In genomic region chr14:35400707-35401421, GRCh38 we compare ENCODE assay signal across 8 cellular contexts. TPM values are rescaled to one million over a fixed set of nuclear protein-coding genes. Genes with fewer than 3 reads are reported as not detected.
A peak's percentile ranks its signal among the peaks of the same experiment; 100 is the strongest.
DNase-seq lines count a peak whose midpoint lies in the region; ATAC-seq, FAIRE-seq and TF ChIP-seq lines count a peak whose summit lies in the region.

No MANE protein-coding gene starts in this region.

- 85% methylated on average over 10 of the region's 10 CpGs; no CpG with 5 or more reads in 1 of the 2 experiments for WGBS in H1 (ENCODE audit: extremely low coverage in 1 of 2, insufficient coverage in 1 of 2, insufficient read length in 1 of 2, insufficient replicate concordance in 2 of 2, low coverage in 1 of 2, low lambda C conversion rate in 2 of 2, missing lambda C conversion rate in 1 of 2), 2 experiments
- 42 to 47% (median 47%) methylated on average over 10 of the region's 10 CpGs for WGBS in small intestine, 3 donors

- no peak for TF ChIP-seq RAD21 in H1 (IDR thresholded peaks at IDR 0.05 in 1 of 2, conservative IDR thresholded peaks at IDR 0.05 in 1 of 2; ENCODE audit: low read depth in 2 of 2, low read length in 2 of 2)

- H3K27me3 ChIP-seq in H1 (replicated peaks in 1 of 4; ENCODE audit: control insufficient read depth in 3 of 4, extremely low read depth in 1 of 4, insufficient read depth in 3 of 4, low read length in 3 of 4) (no peaks in the 10 kb centered on the region), small intestine (ENCODE audit: control insufficient read depth in 2 of 2, insufficient read depth in 2 of 2, low read length in 2 of 2) (no peaks in the 10 kb centered on the region), BE2C (no peaks in the 10 kb centered on the region), MM.1S (replicated peaks; ENCODE audit: insufficient read depth, low read length) (no peaks in the 10 kb centered on the region)

- no peak overlapping the region for H3K4ac ChIP-seq in H1 (replicated peaks; ENCODE audit: insufficient read length, low read depth, low read length)

- peak in 1 of 2 experiments; percentile 43; a peak in 2 of 3 replicates for TF ChIP-seq POLR2A in H1 (IDR thresholded peaks at IDR 0.05; ENCODE audit: control extremely low read depth in 1 of 2, low read depth in 2 of 2, low read length in 2 of 2)

- H3K56ac ChIP-seq in H1 (replicated peaks; ENCODE audit: insufficient read length, low read depth, low read length) = no peak overlapping the region

- TF ChIP-seq CTCF in WTC11 (IDR thresholded peaks at IDR 0.05) (no peak), H1 (IDR thresholded peaks at IDR 0.05; ENCODE audit: control extremely low read depth in 1 of 3, insufficient read depth in 1 of 3, low read depth in 1 of 3, low read length in 3 of 3) (no peak), BE2C (IDR thresholded peaks at IDR 0.05; ENCODE audit: low read depth, low read length) (no peak), MM.1S (IDR thresholded peaks at IDR 0.05; ENCODE audit: low read length) (no peak)

- H3K79me1 ChIP-seq in H1 (ENCODE audit: low read depth, low read length) = peaks cover 6% of the 10 kb centered on the region; the same call in 1 of the 2 replicates

- peaks cover 34% of the 10 kb centered on the region for H3K36me3 Mint-ChIP-seq in WTC11

- FAIRE-seq in H1 (lab: Jason Lieb, UNC) (no peak), small intestine (lab: Jason Lieb, UNC) (no peak)

- H3K79me2 ChIP-seq in H1 (ENCODE audit: control insufficient read depth in 1 of 2, insufficient read depth in 2 of 2, low read length in 2 of 2) (peaks cover 0 to 15% of the 10 kb centered on the region in 2 experiments; a peak in 3 of 4 replicates), MM.1S (ENCODE audit: low read length) (peaks cover 17% of the 10 kb centered on the region)

- no peak overlapping the region for H3K23ac ChIP-seq in H1 (ENCODE audit: insufficient read length)

- H3K27ac Mint-ChIP-seq in WTC11 = peak overlapping the region; percentile 65

- H3K4me1 ChIP-seq in H1 (replicated peaks in 1 of 4; ENCODE audit: control insufficient read depth in 3 of 4, insufficient read depth in 4 of 4, low read length in 3 of 4) = peaks cover 9 to 26% (median 20%) of the 10 kb centered on the region in 4 experiments
- peaks cover 9 to 11% of the 10 kb centered on the region in 2 donors for H3K4me1 ChIP-seq in small intestine (ENCODE audit: control insufficient read depth in 2 of 2, insufficient read depth in 1 of 2, low read depth in 1 of 2, low read length in 1 of 2)
- H3K4me1 ChIP-seq in BE2C = peaks cover 5% of the 10 kb centered on the region
- peaks cover 13% of the 10 kb centered on the region for H3K4me1 ChIP-seq in MM.1S (ENCODE audit: low read length)

- DNase-seq in WTC11 (ENCODE audit: low spot score) (no peak), H1 (ENCODE audit: low read depth in 1 of 2, low spot score in 2 of 2) (no peak), small intestine (peak; percentile 24), posterior cingulate gyrus (no peak), BE2C (no peak), MM.1S (no peak)

- H4K20me1 ChIP-seq in H1 (replicated peaks in 1 of 2; ENCODE audit: control insufficient read depth in 1 of 2, insufficient read depth in 2 of 2, low read length in 2 of 2) (peaks cover 2 to 3% of the 10 kb centered on the region in 2 experiments), MM.1S (ENCODE audit: insufficient read depth, low read length) (no peaks in the 10 kb centered on the region)

- CTCF ChIA-PET in WTC11 (lab: Charles Lee) (no interaction called here), H1 (lab: Charles Lee; ENCODE audit: partially characterized antibody) (interaction anchor here (0.6 to 1.2 kb wide), 2 partner anchors 9 to 369 kb away, joined by 3 read pairs; no protein-coding TSS in a partner anchor)

- no peaks in the 10 kb centered on the region for H3K27me3 Mint-ChIP-seq in WTC11 (ENCODE audit: low read depth)

- H3K18ac ChIP-seq in H1 (ENCODE audit: extremely low read depth, low read length) = no peak overlapping the region

- H2AFZ ChIP-seq in H1 (ENCODE audit: low read length) (no peak overlapping the region), MM.1S (ENCODE audit: low read length) (no peak overlapping the region)

- no peak overlapping the region for H4K8ac ChIP-seq in H1 (ENCODE audit: extremely low read depth, insufficient read depth, low read length)

- no peak overlapping the region for H2BK20ac ChIP-seq in H1 (ENCODE audit: low read length)

- intact Hi-C loops in posterior cingulate gyrus (cut with DNase I) = no loop called here

- H3K4me3 ChIP-seq in GM08714 (ENCODE audit: low read length) (peak overlapping the region; percentile 85), H1 (ENCODE audit: extremely low read depth in 1 of 4, insufficient read depth in 2 of 4, low read depth in 3 of 4, low read length in 4 of 4) (no peak overlapping the region), small intestine (ENCODE audit: low read depth in 1 of 2, low read length in 2 of 2) (peak overlapping the region; percentile 33 to 99), BE2C (ENCODE audit: low read depth, low read length) (no peak overlapping the region), MM.1S (ENCODE audit: low read length) (no peak overlapping the region)

- no peak overlapping the region for H4K5ac ChIP-seq in H1 (ENCODE audit: insufficient read length, low read depth, low read length)

- no peaks in the 10 kb centered on the region for H3K9me3 ChIP-seq in H1 (ENCODE audit: insufficient read depth in 2 of 2, low read depth in 1 of 2, low read length in 1 of 2)
- H3K9me3 ChIP-seq in small intestine (ENCODE audit: control insufficient read depth, low read depth) = no peaks in the 10 kb centered on the region
- H3K9me3 ChIP-seq in BE2C = no peaks in the 10 kb centered on the region
- H3K9me3 ChIP-seq in MM.1S (replicated peaks; ENCODE audit: insufficient read depth, low read length) = no peaks in the 10 kb centered on the region

- ATAC-seq in WTC11 (no peak), GM19328 (IDR thresholded peaks at IDR 0.05; ENCODE audit: unreplicated experiment) (no peak)

- no peak overlapping the region for H2BK12ac ChIP-seq in H1 (ENCODE audit: low read depth, low read length)

- H3K36me3 ChIP-seq in H1 (ENCODE audit: control insufficient read depth in 2 of 4, insufficient read depth in 4 of 4, low read length in 3 of 4) = peaks cover 12 to 31% (median 24%) of the 10 kb centered on the region in 4 experiments
- peaks cover 13 to 26% of the 10 kb centered on the region in 2 donors for H3K36me3 ChIP-seq in small intestine (ENCODE audit: control insufficient read depth in 2 of 2, insufficient read depth in 2 of 2, low read length in 2 of 2)
- H3K36me3 ChIP-seq in BE2C = peaks cover 45% of the 10 kb centered on the region
- peaks cover 8% of the 10 kb centered on the region for H3K36me3 ChIP-seq in MM.1S (replicated peaks; ENCODE audit: insufficient read depth, low read length)

- no peak for TF ChIP-seq EP300 in H1 (IDR thresholded peaks at IDR 0.05; ENCODE audit: borderline replicate concordance in 1 of 2, low read depth in 2 of 2, low read length in 2 of 2)

- POLR2A ChIA-PET in WTC11 (lab: Charles Lee) (interaction anchor here (1.4 kb wide), 1 partner anchor 108 kb away, joined by 3 read pairs; the partner anchor contains the start of gene PSMA6), H1 (lab: Charles Lee; ENCODE audit: partially characterized antibody) (interaction anchor here (0.6 to 2.2 kb wide), 6 partner anchors 10 to 283 kb away, joined by 3 to 10 read pairs (median 3); partner anchors contain the start of genes PPP2R3C, PRORP and PSMA6)

- H4K91ac ChIP-seq in H1 (replicated peaks; ENCODE audit: insufficient read length, low read length) = no peak overlapping the region

- no peak overlapping the region; the same call in 1 of the 2 replicates for H3K4me3 Mint-ChIP-seq in WTC11

- H3K9ac ChIP-seq in H1 (replicated peaks in 1 of 4; ENCODE audit: extremely low read depth in 1 of 4, low read depth in 3 of 4, low read length in 3 of 4) = no peak overlapping the region
- no peak overlapping the region for H3K9ac ChIP-seq in MM.1S (ENCODE audit: low read length)

- no peak overlapping the region for H3K27ac ChIP-seq in H1 (ENCODE audit: low read depth, low read length)
- peak overlapping the region; percentile 45 to 90 for H3K27ac ChIP-seq in small intestine (ENCODE audit: low read depth in 1 of 2, low read length in 1 of 2)
- no peak overlapping the region for H3K27ac ChIP-seq in MM.1S (ENCODE audit: low read length)

- H3K4me1 Mint-ChIP-seq in WTC11 = peaks cover 49% of the 10 kb centered on the region

- H3K23me2 ChIP-seq in H1 (ENCODE audit: low read depth, low read length) = peaks cover 9% of the 10 kb centered on the region

- H3K9me2 ChIP-seq in MM.1S (replicated peaks; ENCODE audit: insufficient read depth, low read length) = no peaks in the 10 kb centered on the region

- no peak overlapping the region for H2BK15ac ChIP-seq in H1 (ENCODE audit: low read length)

- no peak overlapping the region for H2BK5ac ChIP-seq in H1 (ENCODE audit: low read depth, low read length)

- no peak overlapping the region for H3K14ac ChIP-seq in H1 (ENCODE audit: insufficient read length)

- H2AK5ac ChIP-seq in H1 (ENCODE audit: low read depth, low read length) = no peak overlapping the region

- H3K4me2 ChIP-seq in H1 (ENCODE audit: insufficient read depth in 1 of 2, low read depth in 2 of 2, low read length in 2 of 2) = no peak overlapping the region
- no peak overlapping the region for H3K4me2 ChIP-seq in MM.1S (ENCODE audit: low read depth, low read length)

- H3K9me3 Mint-ChIP-seq in WTC11 = no peaks in the 10 kb centered on the region

- H3F3A ChIP-seq in MM.1S (ENCODE audit: insufficient read depth, low read length) = 0 out of 2 replicates have a peak, but pooled peaks cover 2% of the 10 kb centered on the region

- H2BK120ac ChIP-seq in H1 (replicated peaks; ENCODE audit: low read depth, low read length) = no peak overlapping the region

TF ChIP-seq in WTC11, 78 proteins besides CTCF, POLR2A, EP300 and RAD21 (continues in another document):
- peak; percentile 73 for TF ChIP-seq GABPB1 (CRISPR knock-in tag; IDR thresholded peaks at IDR 0.05)

TF ChIP-seq in H1, 55 proteins besides CTCF, POLR2A, EP300 and RAD21 (continues in another document):
- TF ChIP-seq POLR2AphosphoS5 (IDR thresholded peaks at IDR 0.05; ENCODE audit: low read depth, low read length) (0 out of 2 replicates have a peak, but pooled peaks have one; percentile 8), TBP (IDR thresholded peaks at IDR 0.05; ENCODE audit: low read depth, low read length) (no peak)

RNA-seq across cellular contexts. Expression of gene NFKBIA, which starts 3.7 kb away (rescaled TPM):
- total RNA-seq in WTC11 (2021) = 29.3 to 32.1 TPM (median 31.3 TPM) in 3 replicates
- total RNA-seq in H1 (2021; fragmentation: NEBNext Ultra II Directional; extraction: Animal tissue kit (Norgen Biotek cat#: 25700)) = 24.4 and 25.9 TPM in 2 replicates
- polyA plus RNA-seq in H1 (2011; rRNA removed) = 49.7 and 59.5 TPM in 2 replicates
- 41.5 TPM for polyA plus RNA-seq in H1 (2011; cell fraction: cytosol; rRNA removed)
- polyA plus RNA-seq in H1 (2011; cell fraction: nucleus; rRNA removed) = 100 TPM
- 29.4 to 34.3 TPM (median 31.5 TPM) in 4 replicates for polyA plus RNA-seq in H1 (2012, experiment 1 of 2)
- polyA plus RNA-seq in H1 (2012, experiment 2 of 2) = 38.2 TPM
- polyA plus RNA-seq in H1 (2013, experiment 1 of 2) = 18.4 TPM
- polyA plus RNA-seq in H1 (2013, experiment 2 of 2) = 18.3 TPM
- 54.4 and 66.5 TPM in 2 replicates for polyA minus RNA-seq in H1 (2011; rRNA and poly(A)+ RNA removed)
- polyA minus RNA-seq in H1 (2011; cell fraction: cytosol; rRNA and poly(A)+ RNA removed) = 24.7 TPM
- polyA minus RNA-seq in H1 (2011; cell fraction: nucleus; rRNA and poly(A)+ RNA removed) = 105 TPM
- polyA plus RNA-seq in small intestine = 100 to 1,000 TPM; 108 to 173 (median 133) TPM
- 111 TPM for polyA plus RNA-seq in BE2C (2012; ENCODE audit: insufficient read depth, insufficient read length, low read depth)

Comparison
In these comparisons a context has a peak if more than half of its experiments do, and no peak if none do; other contexts are left out.
1. H3K4me3 ChIP-seq: peak in GM08714 (single experiment) and small intestine (2 of 2); none in H1 (0 of 4), BE2C (single experiment) and MM.1S (single experiment).
2. H3K27ac ChIP-seq: peak in small intestine (2 of 2); none in H1 (single experiment) and MM.1S (single experiment).